In the genomic region with DNA sequence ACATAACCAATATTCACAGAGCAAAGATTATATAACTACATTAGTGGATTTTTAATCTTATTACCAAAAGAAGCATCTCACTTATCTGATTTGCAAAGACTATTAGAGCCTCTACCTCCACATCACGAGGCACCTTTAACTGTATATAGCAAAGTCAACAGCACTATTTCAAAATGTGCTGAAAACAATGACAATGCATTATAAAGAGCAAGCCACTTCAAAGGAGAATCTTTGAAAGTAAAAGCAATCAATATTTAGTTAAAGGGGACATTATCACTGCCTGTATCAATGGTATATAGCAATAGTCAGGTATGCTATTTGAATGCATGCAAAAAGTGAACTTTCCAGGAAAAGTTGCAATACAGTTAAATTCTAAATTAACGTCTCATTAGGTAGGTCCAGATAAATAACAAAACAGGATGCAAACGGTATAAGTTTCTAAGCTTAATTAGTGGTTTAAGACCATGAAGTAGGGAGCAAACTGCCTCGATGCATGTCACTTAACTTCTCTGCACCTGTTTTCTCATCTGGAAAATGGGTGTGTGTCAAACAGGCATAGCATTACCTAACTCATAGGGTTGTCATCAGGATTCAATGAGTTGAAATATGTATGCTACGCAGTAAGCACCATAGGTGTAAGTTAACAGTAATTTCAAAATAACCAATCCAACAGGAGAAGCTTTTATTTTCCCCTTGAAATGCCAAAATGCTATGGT, we compare ENCODE assay signal across 22 cellular contexts.
"Had no signal": no experiment of that assay in that cellular context is flagged by ENCODE, and none has a peak within 500 bp of the region (broad histone marks: within the 10 kb centered on the region; RNA-seq: fewer than 3 reads in every experiment).

No MANE protein-coding gene starts in this region.

- H3K27me3 ChIP-seq: colonic mucosa, esophagus squamous epithelium, pancreas, stomach, thyroid gland, vagina had no signal

- ATAC-seq: left ventricle myocardium superior; lower lobe of right lung; naive thymus-derived CD8-positive, alpha-beta T cell; pancreas; sciatic nerve; stimulated activated effector memory CD8-positive, alpha-beta T cell treated with anti-CD3 and anti-CD28 coated beads, Interleukin-12 subunit alpha, Interleukin-12 subunit beta, amount 100 ng/mL, for 72 hours had no signal

- H3K4me1 Mint-ChIP-seq: stimulated activated effector memory CD8-positive, alpha-beta T cell treated with anti-CD3 and anti-CD28 coated beads, Interleukin-12 subunit alpha, Interleukin-12 subunit beta, amount 100 ng/mL, for 72 hours had no signal

- H3K36me3 ChIP-seq: colonic mucosa had no signal

- H3K27ac ChIP-seq: colonic mucosa, lower lobe of right lung, pancreas, thyroid gland, vagina had no signal

- H3K4me1 ChIP-seq: colonic mucosa, lower lobe of right lung, pancreas, thyroid gland had no signal

- H3K27me3 Mint-ChIP-seq: dendritic cell treated with granulocyte-macrophage colony-stimulating factor and Interleukin-4, amounts not matched to agents 40 ng/mL and 50 ng/mL, for 4 days; naive thymus-derived CD8-positive, alpha-beta T cell had no signal

- H3K4me3 ChIP-seq: colonic mucosa, esophagus squamous epithelium, lower lobe of right lung, pancreas, stomach, thyroid gland, vagina had no signal

- H3K9me3 ChIP-seq: colonic mucosa, esophagus squamous epithelium, lower lobe of right lung, pancreas, stomach, thyroid gland, vagina had no signal

- DNase-seq: colonic mucosa; effector CD8-positive, alpha-beta T cell; esophagus squamous epithelium; foreskin melanocyte; head of caudate nucleus; left ventricle myocardium superior; lower lobe of right lung; naive thymus-derived CD8-positive, alpha-beta T cell; occipital lobe; pancreas; stimulated activated CD4-positive, alpha-beta T cell treated with anti-CD3 and anti-CD28 coated beads, Interleukin-2, amount 100 ng/mL, for 24 hours; stimulated activated CD4-positive, alpha-beta T cell treated with anti-CD3 and anti-CD28 coated beads, Interleukin-4, amount 100 ng/mL, for 24 hours; stimulated activated naive CD4-positive, alpha-beta T cell treated with Interleukin-2 at 50 U/mL for 16 hours; stomach; thyroid gland; trophoblast cell had no signal

- FAIRE-seq: endothelial cell of umbilical vein, keratinocyte, pancreas had no signal

- H3K27ac Mint-ChIP-seq: dendritic cell treated with granulocyte-macrophage colony-stimulating factor and Interleukin-4, amounts not matched to agents 40 ng/mL and 50 ng/mL, for 4 days; naive thymus-derived CD8-positive, alpha-beta T cell; stimulated activated effector memory CD8-positive, alpha-beta T cell treated with anti-CD3 and anti-CD28 coated beads, Interleukin-12 subunit alpha, Interleukin-12 subunit beta, amount 100 ng/mL, for 72 hours had no signal

- H3K4me3 Mint-ChIP-seq: dendritic cell treated with granulocyte-macrophage colony-stimulating factor and Interleukin-4, amounts not matched to agents 40 ng/mL and 50 ng/mL, for 4 days; naive thymus-derived CD8-positive, alpha-beta T cell; stimulated activated effector memory CD8-positive, alpha-beta T cell treated with anti-CD3 and anti-CD28 coated beads, Interleukin-12 subunit alpha, Interleukin-12 subunit beta, amount 100 ng/mL, for 72 hours had no signal
